Comparison of ENCODE assay signal across 22 cellular contexts in the genomic region with DNA sequence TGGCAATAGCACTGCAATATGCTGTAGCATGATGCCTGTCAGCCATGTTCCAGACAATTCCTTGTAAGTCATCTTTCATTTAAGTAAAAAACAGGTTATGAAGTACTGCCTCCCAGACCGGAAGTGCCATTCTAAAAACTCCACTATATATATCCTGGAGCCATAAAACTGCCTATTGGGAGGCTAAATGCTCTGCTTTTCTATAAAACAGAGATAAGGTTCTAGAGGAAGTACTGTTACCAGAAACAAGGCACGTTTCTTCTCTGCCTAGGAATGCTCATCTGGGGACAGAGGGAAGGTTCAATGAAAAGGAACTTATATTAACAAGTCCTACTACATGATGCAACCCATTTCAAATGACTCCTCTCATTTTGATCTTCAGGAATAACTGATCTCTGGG.
"Had no signal": no experiment of that assay in that cellular context is flagged by ENCODE, and none has a peak within 500 bp of the region (broad histone marks: within the 10 kb centered on the region; RNA-seq: fewer than 3 reads in every experiment).

No MANE protein-coding gene starts in this region.

- H3K9me3 ChIP-seq: esophagus muscularis mucosa, spleen, testis, tibial nerve, upper lobe of right lung, vagina had no signal

- H3K36me3 ChIP-seq: upper lobe of right lung had no signal

- H3K4me1 ChIP-seq: testis, upper lobe of right lung, vagina had no signal

- H3K27me3 ChIP-seq: esophagus muscularis mucosa, spleen, testis, tibial nerve, upper lobe of right lung, vagina had no signal

- ATAC-seq: left lobe of liver; natural killer cell; sciatic nerve; stimulated activated memory B cell treated with anti-CD40 and anti-IgM and Interleukin-4, amounts not matched to agents 10 μg/mL and 1 μg/mL and 100 μg/mL, for 72 hours; upper lobe of right lung had no signal

- DNase-seq: cortex of kidney; effector memory CD4-positive, alpha-beta T cell; foreskin fibroblast; head of caudate nucleus; hippocampal formation; kidney glomerular epithelial cell; mammary epithelial cell; natural killer cell; posterior cingulate gyrus; spleen; stimulated activated CD4-positive, alpha-beta T cell treated with anti-CD3 and anti-CD28 coated beads, Interleukin-15, amount 100 ng/mL, for 24 hours; stimulated activated CD4-positive, alpha-beta T cell treated with anti-CD3 and anti-CD28 coated beads, Interleukin-1b, Interleukin-23, amount 100 ng/mL, for 48 hours; stimulated activated CD4-positive, alpha-beta T cell treated with anti-CD3 and anti-CD28 coated beads, Interleukin-4, amount 100 ng/mL, for 24 hours; testis; upper lobe of right lung had no signal

- H3K27ac ChIP-seq: epithelial cell of prostate, esophagus muscularis mucosa, spleen, testis, tibial nerve, upper lobe of right lung, vagina had no signal

- H3K4me3 ChIP-seq: esophagus muscularis mucosa, spleen, testis, tibial nerve, upper lobe of right lung, vagina had no signal
